19 cellular contexts compared by ENCODE assay signal in genomic region chr10:119417852-119418251, GRCh38.
"Had no signal": no experiment of that assay in that cellular context is flagged by ENCODE, and none has a peak within 500 bp of the region (broad histone marks: within the 10 kb centered on the region; RNA-seq: fewer than 3 reads in every experiment).

No MANE protein-coding gene starts in this region.

- H3K27me3 ChIP-seq: dorsolateral prefrontal cortex, esophagus muscularis mucosa, gastrocnemius medialis, ovary, sigmoid colon, stomach, transverse colon had no signal

- ATAC-seq: gastrocnemius medialis; naive thymus-derived CD4-positive, alpha-beta T cell had no signal

- DNase-seq: cortex of kidney; dorsolateral prefrontal cortex; effector CD8-positive, alpha-beta T cell; gastrocnemius medialis; naive thymus-derived CD4-positive, alpha-beta T cell; ovary; sigmoid colon; stimulated activated CD4-positive, alpha-beta T cell treated with anti-CD3 and anti-CD28 coated beads, Interleukin-2, amount 100 ng/mL, for 24 hours; stimulated activated CD4-positive, alpha-beta T cell treated with anti-CD3 and anti-CD28 coated beads, Interleukin-4, amount 100 ng/mL, for 4 hours; stimulated activated naive CD4-positive, alpha-beta T cell; stomach; substantia nigra; transverse colon had no signal

- H3K4me1 Mint-ChIP-seq: immature natural killer cell had no signal

- H3K27me3 Mint-ChIP-seq: central memory CD8-positive, alpha-beta T cell; naive thymus-derived CD4-positive, alpha-beta T cell had no signal

- H3K9me3 ChIP-seq: esophagus muscularis mucosa, gastrocnemius medialis, ovary, sigmoid colon, stomach, thoracic aorta, transverse colon had no signal

- H3K4me3 ChIP-seq: dorsolateral prefrontal cortex, esophagus muscularis mucosa, gastrocnemius medialis, ovary, sigmoid colon, skin epidermis, stomach, thoracic aorta, transverse colon had no signal

- H3K36me3 ChIP-seq: gastrocnemius medialis, ovary, sigmoid colon, transverse colon had no signal

- H3K9me3 Mint-ChIP-seq: central memory CD8-positive, alpha-beta T cell; immature natural killer cell; naive thymus-derived CD4-positive, alpha-beta T cell had no signal

- H3K27ac ChIP-seq: dorsolateral prefrontal cortex, epithelial cell of prostate, ovary, sigmoid colon, skin epidermis, thoracic aorta, transverse colon had no signal

- H3K4me3 Mint-ChIP-seq: central memory CD8-positive, alpha-beta T cell; immature natural killer cell; naive thymus-derived CD4-positive, alpha-beta T cell had no signal
